Comparison of ENCODE assay signal across 24 cellular contexts in genomic region chr6:18219611-18220010, GRCh38. TPM values are rescaled to one million over a fixed set of nuclear protein-coding genes. Genes with fewer than 3 reads are reported as not detected.
DNase-seq lines count a peak whose midpoint lies in the region; ATAC-seq and TF ChIP-seq lines count a peak whose summit lies in the region.
"Had no signal": no experiment of that assay in that cellular context is flagged by ENCODE, and none has a peak within 500 bp of the region (broad histone marks: within the 10 kb centered on the region; RNA-seq: fewer than 3 reads in every experiment).

No MANE protein-coding gene starts in this region.

- H3K36me3 Mint-ChIP-seq in T-helper 17 cell (ENCODE audit: low read depth), result peaks cover 7% of the 10 kb centered on the region

- H4K8ac ChIP-seq in neuronal stem cell (ENCODE audit: low read depth, low read length), result no peak overlapping the region

- no peak overlapping the region for H4K91ac ChIP-seq in neuronal stem cell (ENCODE audit: low read depth, low read length, poor library complexity)

- H3K27ac ChIP-seq in SK-N-SH (ENCODE audit: low read depth in 2 of 2, low read length in 1 of 2) (no peak overlapping the region), neuronal stem cell (replicated peaks; ENCODE audit: low read length) (peak overlapping the region; percentile 40)
- H3K27ac ChIP-seq: A549, adrenal gland, upper lobe of left lung, VCaP had no signal

- H2AFZ ChIP-seq in SK-N-SH (ENCODE audit: low read depth) (no peak overlapping the region), neuronal stem cell (ENCODE audit: low read length) (no peak overlapping the region)

- TF ChIP-seq EP300 in SK-N-SH (IDR thresholded peaks at IDR 0.05; ENCODE audit: borderline replicate concordance in 1 of 2, low read depth in 1 of 2, low read length in 1 of 2), result no peak

- H3K36me3 ChIP-seq in SK-N-SH (replicated peaks in 1 of 2; ENCODE audit: control insufficient read depth in 1 of 2, insufficient read depth in 2 of 2, low read length in 1 of 2) (peaks cover 35 to 36% of the 10 kb centered on the region in 2 experiments), neuronal stem cell (replicated peaks in 1 of 2; ENCODE audit: control insufficient read depth in 2 of 2, insufficient read depth in 2 of 2, low read length in 2 of 2) (peaks cover 1 to 64% of the 10 kb centered on the region in 2 donors)

- no peak for TF ChIP-seq RAD21 in SK-N-SH (IDR thresholded peaks at IDR 0.05; ENCODE audit: low read length)

- H3K4me2 ChIP-seq in SK-N-SH, result no peak overlapping the region
- H3K4me2 ChIP-seq in neuronal stem cell (ENCODE audit: insufficient read depth, low read length, poor library complexity, severe bottlenecking), result no peak overlapping the region
- H3K4me2 ChIP-seq: A549 had no signal

- no peak overlapping the region for H3K4ac ChIP-seq in neuronal stem cell (ENCODE audit: low read length)

- no peaks in the 10 kb centered on the region for H4K20me1 ChIP-seq in SK-N-SH (ENCODE audit: insufficient read depth)

- DNase-seq in SK-N-SH, result no peak
- DNase-seq in T-helper 17 cell, result no peak
- peak; percentile 31 for DNase-seq in fibroblast of pulmonary artery (ENCODE audit: low read depth)
- DNase-seq in neuronal stem cell (ENCODE audit: low spot score), result no peak
- DNase-seq in NCI-H1092 (lab: John Stamatoyannopoulos, UW), result no peak
- DNase-seq in OCI-M2 (lab: John Stamatoyannopoulos, UW; ENCODE audit: unreplicated experiment), result no peak
- DNase-seq: activated CD8-positive, alpha-beta memory T cell treated with anti-CD3 and anti-CD28 coated beads for 24 hours; adrenal gland; central memory CD4-positive, alpha-beta T cell; DMS79 treated with DMSO at 0.1 percent for 48 hours; effector CD8-positive, alpha-beta T cell; hippocampal formation; kidney glomerular epithelial cell; mucosa of descending colon; NCI-H1694; NCI-H345; stimulated activated CD4-positive, alpha-beta T cell treated with anti-CD3 and anti-CD28 coated beads, Interleukin-1b, Interleukin-23, amount 100 ng/mL, for 48 hours; stimulated activated naive CD8-positive, alpha-beta T cell treated with anti-CD3 and anti-CD28 coated beads, Interleukin-15, amount 100 ng/mL, for 72 hours; upper lobe of left lung had no signal

- ATAC-seq in SK-N-SH treated with all-trans-retinoic acid at 6 μM for 48 hours (peak; percentile 7; the same call in 1 of the 3 replicates), T-helper 17 cell (no peak), GM19397 (IDR thresholded peaks at IDR 0.05; ENCODE audit: unreplicated experiment) (no peak)
- ATAC-seq: mucosa of descending colon; stimulated activated naive CD8-positive, alpha-beta T cell treated with anti-CD3 and anti-CD28 coated beads, Interleukin-15, amount 100 ng/mL, for 72 hours had no signal

- no peak overlapping the region for H3K18ac ChIP-seq in neuronal stem cell (ENCODE audit: low read length)

- H3K4me1 ChIP-seq in SK-N-SH (ENCODE audit: control insufficient read depth in 1 of 2, insufficient read depth in 2 of 2, low read depth in 1 of 2, low read length in 1 of 2) (no peaks in the 10 kb centered on the region), neuronal stem cell (ENCODE audit: control insufficient read depth in 2 of 2, insufficient read depth in 1 of 2, low read depth in 1 of 2, low read length in 2 of 2) (no peaks in the 10 kb centered on the region)
- H3K4me1 ChIP-seq: A549, adrenal gland, upper lobe of left lung had no signal

- no peak overlapping the region for H3K23ac ChIP-seq in neuronal stem cell (ENCODE audit: low read depth, low read length, poor library complexity)

- H3K14ac ChIP-seq in neuronal stem cell (ENCODE audit: low read length), result no peak overlapping the region

- peaks cover under 1% of the 10 kb centered on the region; the same call in 1 of the 2 replicates for H3K79me2 ChIP-seq in SK-N-SH (ENCODE audit: insufficient read depth)

- no peaks in the 10 kb centered on the region for H3K9me3 ChIP-seq in SK-N-SH
- H3K9me3 ChIP-seq in T-helper 17 cell (ENCODE audit: control insufficient read depth, low read length, poor library complexity, severe bottlenecking), result no peaks in the 10 kb centered on the region
- H3K9me3 ChIP-seq in neuronal stem cell (replicated peaks in 1 of 2; ENCODE audit: control insufficient read depth in 2 of 2, insufficient read depth in 1 of 2, low read depth in 1 of 2, low read length in 2 of 2), result no peaks in the 10 kb centered on the region
- H3K9me3 ChIP-seq: A549, adrenal gland, mucosa of descending colon, upper lobe of left lung had no signal

- H3K27me3 ChIP-seq in SK-N-SH (ENCODE audit: insufficient read depth), result no peaks in the 10 kb centered on the region
- no peaks in the 10 kb centered on the region for H3K27me3 ChIP-seq in neuronal stem cell (ENCODE audit: control insufficient read depth in 3 of 3, insufficient read depth in 3 of 3, low read depth in 1 of 3, low read length in 3 of 3)
- H3K27me3 ChIP-seq: adrenal gland, upper lobe of left lung had no signal

- no peaks in the 10 kb centered on the region for H3K79me1 ChIP-seq in neuronal stem cell (ENCODE audit: low read depth, low read length)

- H3K27ac Mint-ChIP-seq in T-helper 17 cell, result peak overlapping the region; percentile 73
- H3K27ac Mint-ChIP-seq: activated T-helper 1 cell treated with anti-CD3 and anti-CD28 coated beads, Interleukin-12 subunit alpha, Interleukin-12 subunit beta, Interleukin-2, Interleukin-4 antibody, amounts not matched to agents 30 ng/mL and 10 ng/mL and 1 ng/mL, durations not matched to agents 14 hours and 24 hours and 36 hours; stimulated activated naive CD8-positive, alpha-beta T cell treated with anti-CD3 and anti-CD28 coated beads, Interleukin-15, amount 100 ng/mL, for 72 hours had no signal

- H3K4me3 Mint-ChIP-seq in T-helper 17 cell, result no peak overlapping the region
- H3K4me3 Mint-ChIP-seq: activated T-helper 1 cell treated with anti-CD3 and anti-CD28 coated beads, Interleukin-12 subunit alpha, Interleukin-12 subunit beta, Interleukin-2, Interleukin-4 antibody, amounts not matched to agents 30 ng/mL and 10 ng/mL and 1 ng/mL, durations not matched to agents 14 hours and 24 hours and 36 hours; stimulated activated naive CD8-positive, alpha-beta T cell treated with anti-CD3 and anti-CD28 coated beads, Interleukin-15, amount 100 ng/mL, for 72 hours had no signal

- H3K9ac ChIP-seq in SK-N-SH, result no peak overlapping the region
- no peak overlapping the region for H3K9ac ChIP-seq in neuronal stem cell (ENCODE audit: low read depth, low read length, poor library complexity)

- POLR2A ChIA-PET in SK-N-SH (lab: Yijun Ruan, JAX), result no interaction called here

- TF ChIP-seq CTCF in SK-N-SH (IDR thresholded peaks at IDR 0.05) (no peak), fibroblast of pulmonary artery (IDR thresholded peaks at IDR 0.05; ENCODE audit: low read length, missing control alignments) (no peak)

- no peak overlapping the region for H2BK5ac ChIP-seq in neuronal stem cell (ENCODE audit: low read length)

- H2BK12ac ChIP-seq in neuronal stem cell (ENCODE audit: low read length), result no peak overlapping the region

- 85% methylated on average over 7 of the region's 7 CpGs for WGBS in SK-N-SH (ENCODE audit: low lambda C conversion rate)
- no CpG with 5 or more reads among the region's 7 CpGs for WGBS in neuronal stem cell (ENCODE audit: extremely low coverage in 2 of 2, insufficient read length in 2 of 2, insufficient replicate concordance in 1 of 2), 2 donors

- no peaks in the 10 kb centered on the region for H3K27me3 Mint-ChIP-seq in T-helper 17 cell
- H3K27me3 Mint-ChIP-seq: stimulated activated naive CD8-positive, alpha-beta T cell treated with anti-CD3 and anti-CD28 coated beads, Interleukin-15, amount 100 ng/mL, for 72 hours had no signal

- no peak overlapping the region for H2AK5ac ChIP-seq in neuronal stem cell (ENCODE audit: low read depth, low read length)

- H3F3A ChIP-seq in SK-N-SH (replicated peaks; ENCODE audit: insufficient read depth), result peaks cover 9% of the 10 kb centered on the region

- CTCF ChIA-PET in SK-N-SH (lab: Yijun Ruan, JAX), result interaction anchor here (0.8 kb wide), 1 partner anchor 17 kb away, joined by 3 read pairs; no protein-coding TSS in a partner anchor

- peaks cover 2% of the 10 kb centered on the region for H3K4me1 Mint-ChIP-seq in T-helper 17 cell

- no peak overlapping the region for H2BK15ac ChIP-seq in neuronal stem cell (ENCODE audit: low read length)

- H3K4me3 ChIP-seq in SK-N-SH (ENCODE audit: low read depth in 2 of 2, low read length in 1 of 2) (no peak overlapping the region), fibroblast of pulmonary artery (replicated peaks; ENCODE audit: low read depth, low read length) (no peak overlapping the region), neuronal stem cell (ENCODE audit: low read length in 2 of 2) (no peak overlapping the region)
- H3K4me3 ChIP-seq: A549, adrenal gland, mucosa of descending colon, upper lobe of left lung had no signal

- H2BK120ac ChIP-seq in neuronal stem cell (ENCODE audit: low read depth, low read length), result no peak overlapping the region

- no peaks in the 10 kb centered on the region for H3K9me2 ChIP-seq in SK-N-SH

TF ChIP-seq in SK-N-SH treated with all-trans-retinoic acid at 6 μM for 48 hours, 23 proteins besides CTCF, POLR2A, EP300 and RAD21 (continues in another document):
- TF ChIP-seq, protein P1, sequence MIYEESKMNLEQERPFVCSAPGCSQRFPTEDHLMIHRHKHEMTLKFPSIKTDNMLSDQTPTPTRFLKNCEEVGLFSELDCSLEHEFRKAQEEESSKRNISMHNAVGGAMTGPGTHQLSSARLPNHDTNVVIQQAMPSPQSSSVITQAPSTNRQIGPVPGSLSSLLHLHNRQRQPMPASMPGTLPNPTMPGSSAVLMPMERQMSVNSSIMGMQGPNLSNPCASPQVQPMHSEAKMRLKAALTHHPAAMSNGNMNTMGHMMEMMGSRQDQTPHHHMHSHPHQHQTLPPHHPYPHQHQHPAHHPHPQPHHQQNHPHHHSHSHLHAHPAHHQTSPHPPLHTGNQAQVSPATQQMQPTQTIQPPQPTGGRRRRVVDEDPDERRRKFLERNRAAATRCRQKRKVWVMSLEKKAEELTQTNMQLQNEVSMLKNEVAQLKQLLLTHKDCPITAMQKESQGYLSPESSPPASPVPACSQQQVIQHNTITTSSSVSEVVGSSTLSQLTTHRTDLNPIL (CRISPR knock-in tag; IDR thresholded peaks at IDR 0.05; ENCODE audit: low read depth), result no peak

TF ChIP-seq in SK-N-SH, 30 proteins besides CTCF, POLR2A, EP300 and RAD21:
- TF ChIP-seq JUND (IDR thresholded peaks at IDR 0.05) (no peak), TEAD4 (IDR thresholded peaks at IDR 0.05; ENCODE audit: borderline replicate concordance, insufficient read depth) (no peak), RCOR1 (IDR thresholded peaks at IDR 0.05; ENCODE audit: low read length) (no peak)

RNA-seq across cellular contexts. Expression of gene DEK, which starts 44.7 kb away (rescaled TPM):
- polyA plus RNA-seq in SK-N-SH (2012; rRNA removed), result 34.2 and 35.7 TPM in 2 replicates
- polyA plus RNA-seq in SK-N-SH (2012; cell fraction: cytosol; rRNA removed), result 49.1 and 63.6 TPM in 2 replicates
- 14.3 and 22.4 TPM in 2 replicates for polyA plus RNA-seq in SK-N-SH (2012; cell fraction: nucleus; rRNA removed)
- 10 to 100 TPM; 70.5 to 73.1 TPM for total RNA-seq in T-helper 17 cell
- polyA plus RNA-seq in neuronal stem cell (2013, experiment 1 of 2), result 353 TPM
- polyA plus RNA-seq in neuronal stem cell (2013, experiment 2 of 2), result 401 TPM
